ENCODE assay signal across 8 cellular contexts in genomic region chr18:3177902-3178687, GRCh38. TPM values are rescaled to one million over a fixed set of nuclear protein-coding genes. Genes with fewer than 3 reads are reported as not detected.
DNase-seq lines count a peak whose midpoint lies in the region; ATAC-seq, FAIRE-seq and TF ChIP-seq lines count a peak whose summit lies in the region.

No MANE protein-coding gene starts in this region.

- H4K8ac ChIP-seq in IMR-90 (ENCODE audit: low read depth in 2 of 2, low read length in 2 of 2): no peak overlapping the region

- H3K4me2 ChIP-seq in IMR-90 (ENCODE audit: low read depth, low read length) (no peak overlapping the region), neural progenitor cell (no peak overlapping the region)

- intact Hi-C loops in IMR-90 (cut with micrococcal nuclease): no loop called here

- H4K20me1 ChIP-seq in IMR-90 (ENCODE audit: insufficient read depth, low read length) (no peaks in the 10 kb centered on the region), neural progenitor cell (ENCODE audit: low read depth) (no peaks in the 10 kb centered on the region)

- H3K18ac ChIP-seq in IMR-90 (ENCODE audit: low read depth, low read length): no peak overlapping the region

- POLR2A ChIA-PET in IMR-90 (lab: Charles Lee; ENCODE audit: unreplicated experiment): no interaction called here

- no peak overlapping the region for H3K4me3 ChIP-seq in IMR-90 (ENCODE audit: insufficient read depth, low read depth, low read length)
- no peak overlapping the region for H3K4me3 ChIP-seq in neural progenitor cell

- no peak overlapping the region for H2AFZ ChIP-seq in IMR-90 (replicated peaks; ENCODE audit: low read length, poor library complexity)
- H2AFZ ChIP-seq in neural progenitor cell (replicated peaks): peak overlapping the region; percentile 20

- no peaks in the 10 kb centered on the region for H3K79me1 ChIP-seq in IMR-90 (ENCODE audit: low read depth in 1 of 2, low read length in 2 of 2)

- H3K4me3 Mint-ChIP-seq in neural progenitor cell (no peak overlapping the region), mesothelial cell of epicardium (no peak overlapping the region)

- H2BK15ac ChIP-seq in IMR-90 (ENCODE audit: low read depth, low read length): no peak overlapping the region

- H3K4me1 Mint-ChIP-seq in neural progenitor cell (peaks cover 11% of the 10 kb centered on the region), mesothelial cell of epicardium (peaks cover 2% of the 10 kb centered on the region)

- H4K91ac ChIP-seq in IMR-90 (ENCODE audit: insufficient read depth, low read depth, low read length): no peak overlapping the region

- dilution Hi-C loops in IMR-90 (cut with HindIII; ENCODE audit: low sequenced_read_pairs, unreplicated experiment): no loop called here

- H3K79me2 ChIP-seq in neural progenitor cell (ENCODE audit: low read depth): no peaks in the 10 kb centered on the region

- H3K27me3 Mint-ChIP-seq in neural progenitor cell (ENCODE audit: insufficient read depth, low read depth) (peaks cover 5% of the 10 kb centered on the region), mesothelial cell of epicardium (ENCODE audit: low read depth) (no peaks in the 10 kb centered on the region)

- H3K56ac ChIP-seq in IMR-90 (ENCODE audit: extremely low read depth, insufficient read depth, low read length): no peak overlapping the region

- no peak overlapping the region for H4K5ac ChIP-seq in IMR-90 (ENCODE audit: low read depth, low read length)

- no peaks in the 10 kb centered on the region; the same call in 1 of the 2 replicates for H3K9me1 ChIP-seq in IMR-90 (ENCODE audit: insufficient read depth, low read length)

- no peak overlapping the region for H3K9ac ChIP-seq in IMR-90 (ENCODE audit: low read depth, low read length)
- H3K9ac ChIP-seq in neural progenitor cell: no peak overlapping the region

- no peak overlapping the region for H2AK5ac ChIP-seq in IMR-90 (ENCODE audit: low read depth, low read length)

- H2AK9ac ChIP-seq in IMR-90 (replicated peaks; ENCODE audit: low read depth, low read length, poor library complexity): no peak overlapping the region

- H2BK20ac ChIP-seq in IMR-90 (ENCODE audit: low read depth, low read length): no peak overlapping the region

- H3K4ac ChIP-seq in IMR-90 (ENCODE audit: low read depth, low read length): no peak overlapping the region

- in situ Hi-C loops in IMR-90 (cut with MboI; ENCODE audit: low sequenced_read_pairs): no loop called here

- DNase-seq in GM12892 (ENCODE audit: insufficient read length) (peak; percentile 25), IMR-90 (peak; percentile 19), astrocyte of the hippocampus (ENCODE audit: low read depth, low spot score) (peak; percentile 35), neural progenitor cell (ENCODE audit: low spot score) (no peak), NCI-H146 (lab: John Stamatoyannopoulos, UW) (no peak), mesothelial cell of epicardium (ENCODE audit: low spot score in 2 of 2, unreplicated experiment in 2 of 2) (no peak)
- no peak for DNase-seq in central memory CD4-positive, alpha-beta T cell

- CTCF ChIA-PET in IMR-90 (lab: Yijun Ruan, JAX): no interaction called here

- no peak overlapping the region for H2BK5ac ChIP-seq in IMR-90 (ENCODE audit: low read depth, low read length, poor library complexity, severe bottlenecking)

- no peak for TF ChIP-seq RAD21 in IMR-90 (IDR thresholded peaks at IDR 0.05; ENCODE audit: low read length)

- 0 out of 2 replicates have a peak overlapping the region, but pooled peaks have one; percentile 37 for H3K14ac ChIP-seq in IMR-90 (replicated peaks; ENCODE audit: low read depth, low read length)

- no peak overlapping the region for H2BK120ac ChIP-seq in IMR-90 (ENCODE audit: low read depth, low read length)

- H3F3A ChIP-seq in neural progenitor cell (ENCODE audit: low read depth): peaks cover 14% of the 10 kb centered on the region

- no peak overlapping the region for H3K27ac Mint-ChIP-seq in neural progenitor cell
- no peak overlapping the region for H3K27ac Mint-ChIP-seq in mesothelial cell of epicardium

- WGBS in IMR-90 (ENCODE audit: extremely low coverage in 2 of 2, insufficient read length in 1 of 2), 2 experiments: 73 to 100% methylated on average over 3 to 11 of the region's 15 CpGs

- no peaks in the 10 kb centered on the region for H3K36me3 Mint-ChIP-seq in neural progenitor cell
- no peaks in the 10 kb centered on the region for H3K36me3 Mint-ChIP-seq in mesothelial cell of epicardium

- no peaks in the 10 kb centered on the region for H3K9me3 ChIP-seq in IMR-90 (ENCODE audit: control insufficient read depth, insufficient read depth, low read length)
- H3K9me3 ChIP-seq in neural progenitor cell (ENCODE audit: low read depth): no peaks in the 10 kb centered on the region

- H3K27me3 ChIP-seq in IMR-90 (ENCODE audit: control insufficient read depth, insufficient read depth, low read length): peaks cover 4% of the 10 kb centered on the region; the same call in 1 of the 2 replicates
- H3K27me3 ChIP-seq in neural progenitor cell: no peaks in the 10 kb centered on the region

- TF ChIP-seq CTCF in IMR-90 (conservative IDR thresholded peaks at IDR 0.05; ENCODE audit: low read depth, low read length) (no peak), neural progenitor cell (IDR thresholded peaks at IDR 0.05) (no peak), mesothelial cell of epicardium (IDR thresholded peaks at IDR 0.05; ENCODE audit: unreplicated experiment) (no peak)

- ATAC-seq in GM21515 (IDR thresholded peaks at IDR 0.05; ENCODE audit: unreplicated experiment): peak; percentile 85
- no peak for ATAC-seq in IMR-90 (ENCODE audit: low read depth)

- peak overlapping the region; percentile 32; the same call in 1 of the 2 replicates for H3K23ac ChIP-seq in IMR-90 (ENCODE audit: low read depth, low read length)

- H3K9me3 Mint-ChIP-seq in neural progenitor cell (no peaks in the 10 kb centered on the region), mesothelial cell of epicardium (no peaks in the 10 kb centered on the region)

- H3K27ac ChIP-seq in IMR-90 (ENCODE audit: insufficient read depth, low read length) (no peak overlapping the region), neural progenitor cell (no peak overlapping the region)

- no TSS peak for BruUV-seq in IMR-90 (replicated peaks; lab: Mats Ljungman, UMichigan)

- H3K4me1 ChIP-seq in IMR-90 (ENCODE audit: control insufficient read depth, insufficient read depth, low read length) (peaks cover 10% of the 10 kb centered on the region), neural progenitor cell (peaks cover 20% of the 10 kb centered on the region)

- TF ChIP-seq POLR2A in GM12892 (IDR thresholded peaks at IDR 0.05; ENCODE audit: low read depth, low read length) (peak; percentile 74), IMR-90 (IDR thresholded peaks at IDR 0.05; ENCODE audit: low read depth, low read length) (no peak)

- FAIRE-seq in GM12892 (lab: Jason Lieb, UNC): peak; percentile 97

- H3K36me3 ChIP-seq in IMR-90 (ENCODE audit: control insufficient read depth, insufficient read depth, low read length): no peaks in the 10 kb centered on the region
- no peaks in the 10 kb centered on the region for H3K36me3 ChIP-seq in neural progenitor cell

TF ChIP-seq in IMR-90, 13 proteins besides CTCF, POLR2A, EP300 and RAD21:
- TF ChIP-seq, protein P1, sequence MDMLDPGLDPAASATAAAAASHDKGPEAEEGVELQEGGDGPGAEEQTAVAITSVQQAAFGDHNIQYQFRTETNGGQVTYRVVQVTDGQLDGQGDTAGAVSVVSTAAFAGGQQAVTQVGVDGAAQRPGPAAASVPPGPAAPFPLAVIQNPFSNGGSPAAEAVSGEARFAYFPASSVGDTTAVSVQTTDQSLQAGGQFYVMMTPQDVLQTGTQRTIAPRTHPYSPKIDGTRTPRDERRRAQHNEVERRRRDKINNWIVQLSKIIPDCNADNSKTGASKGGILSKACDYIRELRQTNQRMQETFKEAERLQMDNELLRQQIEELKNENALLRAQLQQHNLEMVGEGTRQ (IDR thresholded peaks at IDR 0.05; ENCODE audit: low read depth, low read length): no peak
- TF ChIP-seq CEBPB (IDR thresholded peaks at IDR 0.05; ENCODE audit: low read depth, low read length) (no peak), MAZ (IDR thresholded peaks at IDR 0.05; ENCODE audit: borderline replicate concordance, low read depth, low read length) (no peak), MXI1 (IDR thresholded peaks at IDR 0.05; ENCODE audit: borderline replicate concordance, low read depth, low read length) (no peak), RCOR1 (IDR thresholded peaks at IDR 0.05; ENCODE audit: insufficient replicate concordance, low read length) (no peak), NFE2L2 (IDR thresholded peaks at IDR 0.05; ENCODE audit: low read depth, low read length) (no peak), FOS (IDR thresholded peaks at IDR 0.05; ENCODE audit: low read depth, low read length) (no peak), RFX5 (IDR thresholded peaks at IDR 0.05; ENCODE audit: low read depth, low read length) (no peak), MAFK (IDR thresholded peaks at IDR 0.05; ENCODE audit: low read depth, low read length) (no peak), CHD1 (IDR thresholded peaks at IDR 0.05; ENCODE audit: low read depth, low read length) (no peak), SMC3 (IDR thresholded peaks at IDR 0.05; ENCODE audit: low read depth, low read length) (no peak), BHLHE40 (IDR thresholded peaks at IDR 0.05; ENCODE audit: low read depth, low read length) (no peak)
- TF ChIP-seq, protein P2, sequence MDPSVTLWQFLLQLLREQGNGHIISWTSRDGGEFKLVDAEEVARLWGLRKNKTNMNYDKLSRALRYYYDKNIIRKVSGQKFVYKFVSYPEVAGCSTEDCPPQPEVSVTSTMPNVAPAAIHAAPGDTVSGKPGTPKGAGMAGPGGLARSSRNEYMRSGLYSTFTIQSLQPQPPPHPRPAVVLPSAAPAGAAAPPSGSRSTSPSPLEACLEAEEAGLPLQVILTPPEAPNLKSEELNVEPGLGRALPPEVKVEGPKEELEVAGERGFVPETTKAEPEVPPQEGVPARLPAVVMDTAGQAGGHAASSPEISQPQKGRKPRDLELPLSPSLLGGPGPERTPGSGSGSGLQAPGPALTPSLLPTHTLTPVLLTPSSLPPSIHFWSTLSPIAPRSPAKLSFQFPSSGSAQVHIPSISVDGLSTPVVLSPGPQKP (IDR thresholded peaks at IDR 0.05; ENCODE audit: borderline replicate concordance, low read depth, low read length): no peak

RNA-seq across cellular contexts. Expression of gene MYOM1, which starts 41.7 kb away (rescaled TPM):
- polyA plus RNA-seq in GM12892 (2012; ENCODE audit: missing spikeins): 1.4 TPM
- under 0.01 TPM in 2 replicates for total RNA-seq in IMR-90 (2012; rRNA removed)
- polyA plus RNA-seq in IMR-90 (2012; rRNA removed): 0.04 and 0.10 TPM in 2 replicates
- 0.01 TPM in 1 of 2 replicates, not detected in the other for polyA plus RNA-seq in IMR-90 (2012; cell fraction: cytosol; rRNA removed)
- 0.02 TPM in 2 replicates for polyA plus RNA-seq in IMR-90 (2012; cell fraction: nucleus; rRNA removed; ENCODE audit: low replicate concordance)
- 0.45 and 1.4 TPM in 2 replicates for total RNA-seq in neural progenitor cell (ENCODE audit: low replicate concordance)
- total RNA-seq in mesothelial cell of epicardium: 1.2 to 2.8 TPM (median 2.1 TPM) in 3 replicates

Comparison
In these comparisons a context has a peak if more than half of its experiments do, and no peak if none do; other contexts are left out.
1. DNase-seq: peak in GM12892 (single experiment), IMR-90 (single experiment) and astrocyte of the hippocampus (single experiment); none in neural progenitor cell (single experiment), central memory CD4-positive, alpha-beta T cell (single experiment), NCI-H146 (single experiment) and mesothelial cell of epicardium (0 of 2).